Comparison of ENCODE assay signal across 8 cellular contexts in the genomic region with DNA sequence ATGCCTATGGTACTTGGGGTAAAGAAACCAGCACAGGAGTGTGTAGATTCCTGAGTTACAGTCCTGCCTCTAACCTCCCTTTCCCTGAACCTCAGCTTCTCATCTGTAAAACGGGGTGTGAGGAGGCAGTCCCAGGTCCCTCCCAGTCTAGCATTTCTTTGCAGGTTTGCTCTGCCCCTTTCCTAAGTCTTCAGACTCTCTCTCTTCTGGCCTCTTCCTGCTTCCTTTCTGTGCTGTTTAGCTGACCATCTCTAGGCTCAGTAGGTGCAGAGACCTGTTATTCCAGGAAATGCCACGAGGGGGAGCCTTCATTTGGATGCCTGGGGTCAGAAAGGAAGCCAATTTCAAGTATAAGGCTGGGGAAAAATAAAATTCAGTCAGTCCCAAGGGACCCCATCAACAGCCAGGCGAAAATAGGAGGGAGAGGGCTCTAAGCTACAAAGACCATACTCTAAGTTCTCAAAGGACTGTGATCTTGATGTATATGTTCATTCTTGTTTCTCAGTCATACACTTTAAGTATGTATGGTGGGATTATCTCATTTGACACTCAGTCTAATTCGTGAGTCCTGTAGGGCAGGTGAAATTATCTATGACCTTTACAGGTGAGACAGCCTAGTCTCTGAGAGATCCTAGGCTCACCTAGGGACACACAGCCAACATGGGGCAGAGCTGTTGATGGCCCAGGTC.
DNase-seq lines count a peak whose midpoint lies in the region; ATAC-seq lines count a peak whose summit lies in the region.

No MANE protein-coding gene starts in this region.

- peaks cover 7% of the 10 kb centered on the region for H3K4me1 Mint-ChIP-seq in activated naive CD8-positive, alpha-beta T cell treated with anti-CD3 and anti-CD28 coated beads, Interleukin-2, amount 10 ng/mL, durations not matched to agents 7 days and 5 days

- H3K4me3 Mint-ChIP-seq in activated naive CD8-positive, alpha-beta T cell treated with anti-CD3 and anti-CD28 coated beads, Interleukin-2, amount 10 ng/mL, durations not matched to agents 7 days and 5 days: no peak overlapping the region

- H3K27ac Mint-ChIP-seq in activated naive CD8-positive, alpha-beta T cell treated with anti-CD3 and anti-CD28 coated beads, Interleukin-2, amount 10 ng/mL, durations not matched to agents 7 days and 5 days: no peak overlapping the region

- no peaks in the 10 kb centered on the region for H3K36me3 Mint-ChIP-seq in activated naive CD8-positive, alpha-beta T cell treated with anti-CD3 and anti-CD28 coated beads, Interleukin-2, amount 10 ng/mL, durations not matched to agents 7 days and 5 days

- DNase-seq in NCI-H187 (lab: John Stamatoyannopoulos, UW) (peak; percentile 61 to 72), NCI-H187 treated with DMSO at 0.1 percent for 48 hours (lab: John Stamatoyannopoulos, UW) (no peak), NCI-H1092 (lab: John Stamatoyannopoulos, UW) (peak; percentile 50), SW 1271 (lab: John Stamatoyannopoulos, UW) (peak; percentile 14 to 69), cardiac septum (ENCODE audit: low spot score) (peak; percentile 87), renal cortical epithelial cell (ENCODE audit: low read depth) (peak; percentile 68)
- DNase-seq in activated naive CD8-positive, alpha-beta T cell treated with anti-CD3 and anti-CD28 coated beads, Interleukin-2, amount 10 ng/mL, durations not matched to agents 7 days and 5 days: peak; percentile 72

- intact Hi-C loops in cardiac septum (cut with DNase I): loop anchor here (5.0 to 10.0 kb wide), 2 partner anchors 47 to 80 kb away; no protein-coding TSS in a partner anchor

- POLR2A ChIA-PET in activated naive CD8-positive, alpha-beta T cell treated with anti-CD3 and anti-CD28 coated beads, Interleukin-2, amount 10 ng/mL, durations not matched to agents 7 days and 5 days (lab: Charles Lee): no interaction called here

- peak; percentile 65 for ATAC-seq in activated naive CD8-positive, alpha-beta T cell treated with anti-CD3 and anti-CD28 coated beads, Interleukin-2, amount 10 ng/mL, durations not matched to agents 7 days and 5 days (ENCODE audit: low read depth)
- no peak for ATAC-seq in GM21515 (IDR thresholded peaks at IDR 0.05; ENCODE audit: unreplicated experiment)

- peaks cover 29% of the 10 kb centered on the region for H3K27me3 Mint-ChIP-seq in activated naive CD8-positive, alpha-beta T cell treated with anti-CD3 and anti-CD28 coated beads, Interleukin-2, amount 10 ng/mL, durations not matched to agents 7 days and 5 days

- peaks cover 3% of the 10 kb centered on the region for H3K9me3 Mint-ChIP-seq in activated naive CD8-positive, alpha-beta T cell treated with anti-CD3 and anti-CD28 coated beads, Interleukin-2, amount 10 ng/mL, durations not matched to agents 7 days and 5 days
